In the genomic region with DNA sequence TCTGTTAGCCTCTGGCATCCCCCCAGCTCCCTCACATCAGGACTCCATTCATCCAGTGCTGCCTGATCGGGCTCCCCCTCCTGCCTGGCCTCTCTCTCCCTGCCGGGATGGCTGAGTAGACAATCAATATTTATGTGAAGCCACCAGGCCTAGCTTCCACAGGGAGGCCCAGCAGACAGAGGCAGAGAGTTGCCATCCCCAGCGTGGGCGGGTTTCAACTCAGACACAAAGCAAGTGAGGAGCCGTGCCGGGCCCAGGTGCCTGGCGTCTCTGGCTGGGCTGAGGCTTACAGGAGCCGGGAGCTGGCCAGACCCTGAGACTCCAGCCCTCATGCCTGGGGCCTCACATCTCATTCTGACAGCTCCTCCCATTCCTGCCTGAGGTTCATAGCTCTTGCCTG, we compare ENCODE assay signal across 12 cellular contexts. TPM values are rescaled to one million over a fixed set of nuclear protein-coding genes. Genes with fewer than 3 reads are reported as not detected.
DNase-seq lines count a peak whose midpoint lies in the region; ATAC-seq and TF ChIP-seq lines count a peak whose summit lies in the region.
"Had no signal": no experiment of that assay in that cellular context is flagged by ENCODE, and none has a peak within 500 bp of the region (broad histone marks: within the 10 kb centered on the region; RNA-seq: fewer than 3 reads in every experiment).

No MANE protein-coding gene starts in this region.

- H3K18ac ChIP-seq in mesendoderm (ENCODE audit: low read length) = peak overlapping the region; percentile 46

- H3K27ac ChIP-seq in mesendoderm (ENCODE audit: low read depth, low read length) = peak overlapping the region; percentile 93
- peak overlapping the region; percentile 7 for H3K27ac ChIP-seq in temporal lobe (ENCODE audit: low read depth, low read length)

- no peak overlapping the region for H4K5ac ChIP-seq in mesendoderm (ENCODE audit: low read length)

- no peak overlapping the region for H3K4me3 ChIP-seq in mesendoderm (ENCODE audit: low read length)

- H3K4me1 Mint-ChIP-seq in activated CD4-positive, alpha-beta memory T cell treated with anti-CD3 and anti-CD28 coated beads for 36 hours (ENCODE audit: low read depth) = peaks cover 11% of the 10 kb centered on the region
- peaks cover 17% of the 10 kb centered on the region for H3K4me1 Mint-ChIP-seq in activated CD4-positive, alpha-beta memory T cell treated with anti-CD3 and anti-CD28 coated beads, Interleukin-2, amount 10 ng/mL, durations not matched to agents 7 days and 5 days
- peaks cover 80% of the 10 kb centered on the region for H3K4me1 Mint-ChIP-seq in brain
- H3K4me1 Mint-ChIP-seq in activated T-helper 2 cell treated with anti-CD3 and anti-CD28 coated beads, Interferon-gamma antibody, Interleukin-2, Interleukin-4, amounts not matched to agents 10 μg/mL and 5 μg/mL and 100 μg/mL, durations not matched to agents 14 hours and 24 hours and 36 hours (ENCODE audit: low read depth) = peaks cover 9% of the 10 kb centered on the region
- peaks cover 15% of the 10 kb centered on the region for H3K4me1 Mint-ChIP-seq in activated CD8-positive, alpha-beta T cell treated with anti-CD3 and anti-CD28 coated beads, Interleukin-2, amount 10 ng/mL, durations not matched to agents 7 days and 5 days (ENCODE audit: low read depth)

- no peaks in the 10 kb centered on the region for H3K36me3 Mint-ChIP-seq in activated CD4-positive, alpha-beta memory T cell treated with anti-CD3 and anti-CD28 coated beads for 36 hours
- H3K36me3 Mint-ChIP-seq in activated CD4-positive, alpha-beta memory T cell treated with anti-CD3 and anti-CD28 coated beads, Interleukin-2, amount 10 ng/mL, durations not matched to agents 7 days and 5 days (ENCODE audit: low read depth) = no peaks in the 10 kb centered on the region
- no peaks in the 10 kb centered on the region for H3K36me3 Mint-ChIP-seq in brain
- H3K36me3 Mint-ChIP-seq in activated T-helper 2 cell treated with anti-CD3 and anti-CD28 coated beads, Interferon-gamma antibody, Interleukin-2, Interleukin-4, amounts not matched to agents 10 μg/mL and 5 μg/mL and 100 μg/mL, durations not matched to agents 14 hours and 24 hours and 36 hours (ENCODE audit: low read depth) = no peaks in the 10 kb centered on the region
- H3K36me3 Mint-ChIP-seq in activated CD8-positive, alpha-beta T cell treated with anti-CD3 and anti-CD28 coated beads, Interleukin-2, amount 10 ng/mL, durations not matched to agents 7 days and 5 days (ENCODE audit: low read depth) = no peaks in the 10 kb centered on the region

- H2BK5ac ChIP-seq in mesendoderm (ENCODE audit: low read length) = peak overlapping the region; percentile 95

- POLR2A ChIA-PET in activated CD4-positive, alpha-beta memory T cell treated with anti-CD3 and anti-CD28 coated beads for 36 hours (lab: Charles Lee) = interaction anchor here (1.5 kb wide), 1 partner anchor 90 kb away, joined by 4 read pairs; no protein-coding TSS in a partner anchor
- POLR2A ChIA-PET in activated CD4-positive, alpha-beta memory T cell treated with anti-CD3 and anti-CD28 coated beads, Interleukin-2, amount 10 ng/mL, durations not matched to agents 7 days and 5 days (lab: Charles Lee) = interaction anchor here (2.5 kb wide), 1 partner anchor 34 kb away, joined by 11 read pairs; a partner anchor contains a TSS
- POLR2A ChIA-PET in activated CD8-positive, alpha-beta T cell treated with anti-CD3 and anti-CD28 coated beads, Interleukin-2, amount 10 ng/mL, durations not matched to agents 7 days and 5 days (lab: Charles Lee) = interaction anchor here (0.6 kb wide), 1 partner anchor 248 kb away, joined by 3 read pairs; no protein-coding TSS in a partner anchor

- no CpG with 5 or more reads among the region's 8 CpGs for WGBS in mesendoderm (ENCODE audit: extremely low coverage, insufficient coverage, low lambda C conversion rate)

- peak overlapping the region; percentile 85 for H3K56ac ChIP-seq in mesendoderm (ENCODE audit: low read length)

- H3K27me3 Mint-ChIP-seq in activated CD4-positive, alpha-beta memory T cell treated with anti-CD3 and anti-CD28 coated beads for 36 hours = no peaks in the 10 kb centered on the region
- peaks cover 7% of the 10 kb centered on the region for H3K27me3 Mint-ChIP-seq in activated CD4-positive, alpha-beta memory T cell treated with anti-CD3 and anti-CD28 coated beads, Interleukin-2, amount 10 ng/mL, durations not matched to agents 7 days and 5 days
- H3K27me3 Mint-ChIP-seq in brain = peaks cover 6% of the 10 kb centered on the region
- H3K27me3 Mint-ChIP-seq in activated T-helper 2 cell treated with anti-CD3 and anti-CD28 coated beads, Interferon-gamma antibody, Interleukin-2, Interleukin-4, amounts not matched to agents 10 μg/mL and 5 μg/mL and 100 μg/mL, durations not matched to agents 14 hours and 24 hours and 36 hours (ENCODE audit: low read depth) = peaks cover 4% of the 10 kb centered on the region
- H3K27me3 Mint-ChIP-seq in activated CD8-positive, alpha-beta T cell treated with anti-CD3 and anti-CD28 coated beads, Interleukin-2, amount 10 ng/mL, durations not matched to agents 7 days and 5 days (ENCODE audit: low read depth) = peaks cover 7% of the 10 kb centered on the region

- no peak overlapping the region for H3K4me2 ChIP-seq in mesendoderm (ENCODE audit: low read length)

- no peaks in the 10 kb centered on the region for H3K79me2 ChIP-seq in mesendoderm (ENCODE audit: control insufficient read depth, insufficient read depth, low read length)

- H3K27me3 ChIP-seq in mesendoderm (ENCODE audit: insufficient read depth, low read length, poor library complexity) = no peaks in the 10 kb centered on the region

- H3K23ac ChIP-seq in mesendoderm (ENCODE audit: low read length) = no peak overlapping the region

- ATAC-seq in activated CD8-positive, alpha-beta T cell treated with anti-CD3 and anti-CD28 coated beads, Interleukin-2, amount 10 ng/mL, durations not matched to agents 7 days and 5 days = no peak

- no peak overlapping the region for H3K27ac Mint-ChIP-seq in activated CD4-positive, alpha-beta memory T cell treated with anti-CD3 and anti-CD28 coated beads for 36 hours
- no peak overlapping the region for H3K27ac Mint-ChIP-seq in activated CD4-positive, alpha-beta memory T cell treated with anti-CD3 and anti-CD28 coated beads, Interleukin-2, amount 10 ng/mL, durations not matched to agents 7 days and 5 days
- peak overlapping the region; percentile 81 to 98 (median 92) for H3K27ac Mint-ChIP-seq in brain
- H3K27ac Mint-ChIP-seq in activated T-helper 2 cell treated with anti-CD3 and anti-CD28 coated beads, Interferon-gamma antibody, Interleukin-2, Interleukin-4, amounts not matched to agents 10 μg/mL and 5 μg/mL and 100 μg/mL, durations not matched to agents 14 hours and 24 hours and 36 hours = no peak overlapping the region
- no peak overlapping the region for H3K27ac Mint-ChIP-seq in activated CD8-positive, alpha-beta T cell treated with anti-CD3 and anti-CD28 coated beads, Interleukin-2, amount 10 ng/mL, durations not matched to agents 7 days and 5 days

- no peaks in the 10 kb centered on the region for H3K79me1 ChIP-seq in mesendoderm (ENCODE audit: low read length)

- H4K8ac ChIP-seq in mesendoderm (ENCODE audit: low read depth, low read length) = no peak overlapping the region

- peak overlapping the region; percentile 64 for H3K9ac ChIP-seq in mesendoderm (ENCODE audit: low read length)

- H2AK5ac ChIP-seq in mesendoderm (ENCODE audit: low read length) = no peak overlapping the region

- no peaks in the 10 kb centered on the region for H3K36me3 ChIP-seq in mesendoderm (ENCODE audit: control insufficient read depth, insufficient read depth, low read length)

- peak overlapping the region; percentile 39 for H3K4ac ChIP-seq in mesendoderm (ENCODE audit: low read depth, low read length)

- H3K9me3 Mint-ChIP-seq in activated CD4-positive, alpha-beta memory T cell treated with anti-CD3 and anti-CD28 coated beads for 36 hours = no peaks in the 10 kb centered on the region
- no peaks in the 10 kb centered on the region for H3K9me3 Mint-ChIP-seq in activated CD4-positive, alpha-beta memory T cell treated with anti-CD3 and anti-CD28 coated beads, Interleukin-2, amount 10 ng/mL, durations not matched to agents 7 days and 5 days
- H3K9me3 Mint-ChIP-seq in brain = peaks cover 0 to 2% (median 0%) of the 10 kb centered on the region in 5 experiments
- H3K9me3 Mint-ChIP-seq in activated T-helper 2 cell treated with anti-CD3 and anti-CD28 coated beads, Interferon-gamma antibody, Interleukin-2, Interleukin-4, amounts not matched to agents 10 μg/mL and 5 μg/mL and 100 μg/mL, durations not matched to agents 14 hours and 24 hours and 36 hours = no peaks in the 10 kb centered on the region
- no peaks in the 10 kb centered on the region for H3K9me3 Mint-ChIP-seq in activated CD8-positive, alpha-beta T cell treated with anti-CD3 and anti-CD28 coated beads, Interleukin-2, amount 10 ng/mL, durations not matched to agents 7 days and 5 days (ENCODE audit: insufficient read depth)

- H3K4me3 Mint-ChIP-seq in activated CD4-positive, alpha-beta memory T cell treated with anti-CD3 and anti-CD28 coated beads for 36 hours = no peak overlapping the region
- no peak overlapping the region for H3K4me3 Mint-ChIP-seq in activated CD4-positive, alpha-beta memory T cell treated with anti-CD3 and anti-CD28 coated beads, Interleukin-2, amount 10 ng/mL, durations not matched to agents 7 days and 5 days
- peak overlapping the region in 2 of 5 experiments; percentile 45 to 48 for H3K4me3 Mint-ChIP-seq in brain
- H3K4me3 Mint-ChIP-seq in activated T-helper 2 cell treated with anti-CD3 and anti-CD28 coated beads, Interferon-gamma antibody, Interleukin-2, Interleukin-4, amounts not matched to agents 10 μg/mL and 5 μg/mL and 100 μg/mL, durations not matched to agents 14 hours and 24 hours and 36 hours (ENCODE audit: low read depth) = no peak overlapping the region
- no peak overlapping the region for H3K4me3 Mint-ChIP-seq in activated CD8-positive, alpha-beta T cell treated with anti-CD3 and anti-CD28 coated beads, Interleukin-2, amount 10 ng/mL, durations not matched to agents 7 days and 5 days

- no peak for TF ChIP-seq CTCF in brain (conservative IDR thresholded peaks at IDR 0.05)

- peaks cover 27% of the 10 kb centered on the region for H3K4me1 ChIP-seq in mesendoderm (ENCODE audit: control insufficient read depth, low read depth, low read length)

- intact Hi-C loops in activated CD4-positive, alpha-beta memory T cell treated with anti-CD3 and anti-CD28 coated beads for 36 hours (cut with micrococcal nuclease) = loop anchor here (5.0 kb wide), 1 partner anchor 90 kb away; no protein-coding TSS in a partner anchor
- intact Hi-C loops in activated T-helper 2 cell treated with anti-CD3 and anti-CD28 coated beads, Interferon-gamma antibody, Interleukin-2, Interleukin-4, amounts not matched to agents 10 μg/mL and 5 μg/mL and 100 μg/mL, durations not matched to agents 14 hours and 24 hours and 36 hours (cut with micrococcal nuclease) = loop anchor here (5.0 kb wide), 1 partner anchor 35 kb away; a partner anchor contains a TSS

- peak overlapping the region; percentile 56 for H2BK120ac ChIP-seq in mesendoderm (ENCODE audit: low read depth, low read length)

- CTCF ChIA-PET in activated CD4-positive, alpha-beta memory T cell treated with anti-CD3 and anti-CD28 coated beads for 36 hours (lab: Charles Lee) = interaction anchor here (0.6 to 4.7 kb wide), 6 partner anchors 12 to 164 kb away, joined by 3 to 61 read pairs (median 7); no protein-coding TSS in a partner anchor
- CTCF ChIA-PET in activated CD4-positive, alpha-beta memory T cell treated with anti-CD3 and anti-CD28 coated beads, Interleukin-2, amount 10 ng/mL, durations not matched to agents 7 days and 5 days (lab: Charles Lee) = interaction anchor here (0.9 to 4.6 kb wide), 3 partner anchors 13 to 110 kb away, joined by 4 to 35 read pairs (median 15); a partner anchor contains a TSS
- CTCF ChIA-PET in activated CD8-positive, alpha-beta T cell treated with anti-CD3 and anti-CD28 coated beads, Interleukin-2, amount 10 ng/mL, durations not matched to agents 7 days and 5 days (lab: Charles Lee) = interaction anchor here (1.2 to 3.7 kb wide), 6 partner anchors 13 to 109 kb away, joined by 4 to 38 read pairs (median 14); a partner anchor contains a TSS

- DNase-seq in activated CD4-positive, alpha-beta memory T cell treated with anti-CD3 and anti-CD28 coated beads for 36 hours = peak; percentile 38
- no peak for DNase-seq in activated CD4-positive, alpha-beta memory T cell treated with anti-CD3 and anti-CD28 coated beads, Interleukin-2, amount 10 ng/mL, durations not matched to agents 7 days and 5 days
- DNase-seq in mesendoderm = peak; percentile 97
- DNase-seq in activated T-helper 2 cell treated with anti-CD3 and anti-CD28 coated beads, Interferon-gamma antibody, Interleukin-2, Interleukin-4, amounts not matched to agents 10 μg/mL and 5 μg/mL and 100 μg/mL, durations not matched to agents 14 hours and 24 hours and 36 hours (ENCODE audit: low spot score) = no peak
- DNase-seq in activated CD8-positive, alpha-beta T cell treated with anti-CD3 and anti-CD28 coated beads, Interleukin-2, amount 10 ng/mL, durations not matched to agents 7 days and 5 days = no peak
- no peak for DNase-seq in AG08395 (ENCODE audit: low spot score)
- DNase-seq: ACHN; cortex of kidney; NCI-H1048; stimulated activated CD4-positive, alpha-beta T cell treated with anti-CD3 and anti-CD28 coated beads, Interleukin-2, amount 100 ng/mL, for 48 hours had no signal

- no peak overlapping the region for H2BK15ac ChIP-seq in mesendoderm (replicated peaks; ENCODE audit: low read depth)

RNA-seq across cellular contexts. Expression of a gene that starts 34.5 kb away (rescaled TPM):
- total RNA-seq in activated CD4-positive, alpha-beta memory T cell treated with anti-CD3 and anti-CD28 coated beads for 36 hours = 10 to 100 TPM; 48.1 to 52.7 TPM
- 100 to 1,000 TPM; 112 to 116 TPM for total RNA-seq in activated CD4-positive, alpha-beta memory T cell treated with anti-CD3 and anti-CD28 coated beads, Interleukin-2, amount 10 ng/mL, durations not matched to agents 7 days and 5 days
- polyA plus RNA-seq in brain (ENCODE audit: insufficient read depth, low read depth, low replicate concordance) = 95.2 TPM
- 9.3 TPM for polyA plus RNA-seq in mesendoderm (2013, experiment 1 of 2)
- polyA plus RNA-seq in mesendoderm (2013, experiment 2 of 2) = 8.2 TPM
- 38.4 TPM for total RNA-seq in temporal lobe
- 50.3 and 50.8 TPM in 2 replicates for total RNA-seq in activated T-helper 2 cell treated with anti-CD3 and anti-CD28 coated beads, Interferon-gamma antibody, Interleukin-2, Interleukin-4, amounts not matched to agents 10 μg/mL and 5 μg/mL and 100 μg/mL, durations not matched to agents 14 hours and 24 hours and 36 hours
- total RNA-seq in activated CD8-positive, alpha-beta T cell treated with anti-CD3 and anti-CD28 coated beads, Interleukin-2, amount 10 ng/mL, durations not matched to agents 7 days and 5 days = 10 to 100 TPM; 65.0 to 65.1 TPM

Comparison
In these comparisons a context has a peak if more than half of its experiments do, and no peak if none do; other contexts are left out.
1. DNase-seq: peak in activated CD4-positive, alpha-beta memory T cell treated with anti-CD3 and anti-CD28 coated beads for 36 hours (single experiment) and mesendoderm (single experiment); none in activated CD4-positive, alpha-beta memory T cell treated with anti-CD3 and anti-CD28 coated beads, Interleukin-2, amount 10 ng/mL, durations not matched to agents 7 days and 5 days (single experiment), activated T-helper 2 cell treated with anti-CD3 and anti-CD28 coated beads, Interferon-gamma antibody, Interleukin-2, Interleukin-4, amounts not matched to agents 10 μg/mL and 5 μg/mL and 100 μg/mL, durations not matched to agents 14 hours and 24 hours and 36 hours (single experiment), activated CD8-positive, alpha-beta T cell treated with anti-CD3 and anti-CD28 coated beads, Interleukin-2, amount 10 ng/mL, durations not matched to agents 7 days and 5 days (single experiment) and AG08395 (single experiment).
2. H3K27ac Mint-ChIP-seq: peak in brain (5 of 5); none in activated CD4-positive, alpha-beta memory T cell treated with anti-CD3 and anti-CD28 coated beads for 36 hours (single experiment), activated CD4-positive, alpha-beta memory T cell treated with anti-CD3 and anti-CD28 coated beads, Interleukin-2, amount 10 ng/mL, durations not matched to agents 7 days and 5 days (single experiment), activated T-helper 2 cell treated with anti-CD3 and anti-CD28 coated beads, Interferon-gamma antibody, Interleukin-2, Interleukin-4, amounts not matched to agents 10 μg/mL and 5 μg/mL and 100 μg/mL, durations not matched to agents 14 hours and 24 hours and 36 hours (single experiment) and activated CD8-positive, alpha-beta T cell treated with anti-CD3 and anti-CD28 coated beads, Interleukin-2, amount 10 ng/mL, durations not matched to agents 7 days and 5 days (single experiment).